22 cellular contexts compared by ENCODE assay signal in genomic region chr12:12853435-12853834, GRCh38. TPM values are rescaled to one million over a fixed set of nuclear protein-coding genes. Genes with fewer than 3 reads are reported as not detected.
DNase-seq lines count a peak whose midpoint lies in the region; ATAC-seq and TF ChIP-seq lines count a peak whose summit lies in the region.
"Had no signal": no experiment of that assay in that cellular context is flagged by ENCODE, and none has a peak within 500 bp of the region (broad histone marks: within the 10 kb centered on the region; RNA-seq: fewer than 3 reads in every experiment).

No MANE protein-coding gene starts in this region.

- H3K36me3 ChIP-seq in PC-3 (ENCODE audit: low read depth, low read length), result no peaks in the 10 kb centered on the region
- H3K36me3 ChIP-seq: BE2C had no signal

- H3K79me2 ChIP-seq in PC-3 (ENCODE audit: low read length), result no peaks in the 10 kb centered on the region

- H3K4me2 ChIP-seq in PC-3 (ENCODE audit: low read length), result no peak overlapping the region
- H3K4me2 ChIP-seq: BLaER1 had no signal

- no peak overlapping the region for H2AFZ ChIP-seq in PC-3 (ENCODE audit: low read length)

- intact Hi-C loops in PC-3 (cut with micrococcal nuclease) (no loop called here), left colon (cut with DNase I, micrococcal nuclease) (no loop called here)

- no peaks in the 10 kb centered on the region for H3F3A ChIP-seq in PC-3 (ENCODE audit: low read length, unreplicated experiment)

- no peaks in the 10 kb centered on the region for H4K20me1 ChIP-seq in PC-3 (ENCODE audit: low read length)
- H4K20me1 ChIP-seq: BLaER1 had no signal

- no TSS peak for BruUV-seq in PC-3 (replicated peaks; lab: Mats Ljungman, UMichigan)

- H3K27ac ChIP-seq in PC-3 (ENCODE audit: low read length), result no peak overlapping the region
- H3K27ac ChIP-seq: BLaER1 had no signal

- peak; percentile 43 for ATAC-seq in PC-3
- peak; percentile 86 for ATAC-seq in left colon
- ATAC-seq in GM21528 (IDR thresholded peaks at IDR 0.05; ENCODE audit: low FRiP score, unreplicated experiment), result no peak
- no peak for ATAC-seq in HG03139 (IDR thresholded peaks at IDR 0.05; ENCODE audit: unreplicated experiment)
- ATAC-seq: GM12878 had no signal

- TF ChIP-seq CTCF in PC-3 (conservative IDR thresholded peaks at IDR 0.05; ENCODE audit: low read depth, low read length), result no peak

- H3K9me3 ChIP-seq in PC-3 (ENCODE audit: low read length), result no peaks in the 10 kb centered on the region
- H3K9me3 ChIP-seq: BE2C had no signal

- no peak overlapping the region for H3K4me3 ChIP-seq in PC-3 (ENCODE audit: low read length)
- H3K4me3 ChIP-seq: BLaER1, GM12878 had no signal

- POLR2A ChIA-PET in PC-3 (lab: Charles Lee; ENCODE audit: unreplicated experiment), result no interaction called here

- no peak overlapping the region for H3K9ac ChIP-seq in PC-3 (ENCODE audit: low read length)
- H3K9ac ChIP-seq: BLaER1 had no signal

- H3K4me1 ChIP-seq in PC-3 (ENCODE audit: insufficient read depth, low read length), result no peaks in the 10 kb centered on the region
- H3K4me1 ChIP-seq: BE2C, BLaER1 had no signal

- DNase-seq in PC-3 (no peak), left colon (no peak), ecto neural progenitor cell (ENCODE audit: low spot score) (no peak)
- DNase-seq: 8988T; ACHN; BE2C; C1 segment of cervical spinal cord; CD4-positive, alpha-beta memory T cell; CD4-positive, CD25-positive, alpha-beta regulatory T cell; CD8-positive, alpha-beta memory T cell; COR-L47; DMS 273 treated with DMSO at 0.1 percent for 48 hours; DMS153; DMS53; DMS79; DND-41; EL; GDM1 had no signal

- H3K9me2 ChIP-seq in PC-3 (replicated peaks; ENCODE audit: low read length), result no peaks in the 10 kb centered on the region

- CTCF ChIA-PET in PC-3 (lab: Charles Lee), result no interaction called here

- no peaks in the 10 kb centered on the region for H3K27me3 ChIP-seq in PC-3 (ENCODE audit: low read length)
- H3K27me3 ChIP-seq: BE2C, BLaER1 had no signal

RNA-seq across cellular contexts. Expression of gene GPRC5A, which starts 37.9 kb away (rescaled TPM):
- total RNA-seq in PC-3 (2014; rRNA removed) (140 and 144 TPM in 2 replicates), left colon (100 to 1,000 TPM; 206 to 463 TPM)
- total RNA-seq: CD4-positive, alpha-beta memory T cell; CD8-positive, alpha-beta memory T cell had no signal

RNA-seq across cellular contexts. Expression of gene DDX47, which starts 40.3 kb away (rescaled TPM):
- total RNA-seq in PC-3 (2014; rRNA removed), result 58.9 and 59.0 TPM in 2 replicates
- total RNA-seq in left colon, result 10 to 100 TPM; 30.5 to 31.0 TPM

Comparison
In these comparisons a context has a peak if more than half of its experiments do, and no peak if none do; other contexts are left out.
1. ATAC-seq: peak in PC-3 (single experiment) and left colon (single experiment); none in GM21528 (single experiment) and HG03139 (single experiment).